Comparison of ENCODE assay signal across 9 cellular contexts in genomic region chr17:12667299-12667958, GRCh38.
DNase-seq lines count a peak whose midpoint lies in the region; FAIRE-seq and TF ChIP-seq lines count a peak whose summit lies in the region.
"Had no signal": no experiment of that assay in that cellular context is flagged by ENCODE, and none has a peak within 500 bp of the region (broad histone marks: within the 10 kb centered on the region; RNA-seq: fewer than 3 reads in every experiment).

No MANE protein-coding gene starts in this region.

- H3K4me3 Mint-ChIP-seq in activated naive CD4-positive, alpha-beta T cell treated with anti-CD3 and anti-CD28 coated beads, Interleukin-2, amount 10 ng/mL, durations not matched to agents 7 days and 5 days = no peak overlapping the region
- H3K4me3 Mint-ChIP-seq: activated naive CD4-positive, alpha-beta T cell treated with anti-CD3 and anti-CD28 coated beads, Interleukin-2, amount 50 U/mL, for 24 hours had no signal

- DNase-seq in 8988T (peak; percentile 34), H54 (ENCODE audit: insufficient read length, low spot score) (peak; percentile 9), hepatic stellate cell (ENCODE audit: low spot score) (peak; percentile 70), smooth muscle cell of the brain vasculature (ENCODE audit: low read depth, low spot score) (peak; percentile 47), middle frontal gyrus (ENCODE audit: extremely low spot score, low spot score) (no peak), NOMO-1 treated with DMSO at 0.1 percent for 48 hours (lab: John Stamatoyannopoulos, UW; ENCODE audit: unreplicated experiment) (no peak)
- no peak for DNase-seq in activated naive CD4-positive, alpha-beta T cell treated with anti-CD3 and anti-CD28 coated beads, Interleukin-2, amount 10 ng/mL, durations not matched to agents 7 days and 5 days

- FAIRE-seq in H54 (lab: Jason Lieb, UNC) = no peak

- CTCF ChIA-PET in activated naive CD4-positive, alpha-beta T cell treated with anti-CD3 and anti-CD28 coated beads, Interleukin-2, amount 10 ng/mL, durations not matched to agents 7 days and 5 days (lab: Charles Lee) = interaction anchor here (1.0 kb wide), 1 partner anchor 122 kb away, joined by 3 read pairs; no protein-coding TSS in a partner anchor

- H3K27me3 Mint-ChIP-seq in activated naive CD4-positive, alpha-beta T cell treated with anti-CD3 and anti-CD28 coated beads, Interleukin-2, amount 10 ng/mL, durations not matched to agents 7 days and 5 days = peaks cover 45% of the 10 kb centered on the region

- no peak overlapping the region for H3K27ac Mint-ChIP-seq in activated naive CD4-positive, alpha-beta T cell treated with anti-CD3 and anti-CD28 coated beads, Interleukin-2, amount 10 ng/mL, durations not matched to agents 7 days and 5 days
- H3K27ac Mint-ChIP-seq: activated naive CD4-positive, alpha-beta T cell treated with anti-CD3 and anti-CD28 coated beads, Interleukin-2, amount 50 U/mL, for 24 hours had no signal

- TF ChIP-seq CTCF in VCaP (conservative IDR thresholded peaks at IDR 0.05) = peak; percentile 75

- no peaks in the 10 kb centered on the region for H3K36me3 Mint-ChIP-seq in activated naive CD4-positive, alpha-beta T cell treated with anti-CD3 and anti-CD28 coated beads, Interleukin-2, amount 10 ng/mL, durations not matched to agents 7 days and 5 days

- peak overlapping the region; percentile 31; the same call in 1 of the 2 replicates for H3K27ac ChIP-seq in VCaP

- TF ChIP-seq POLR2A in H54 (IDR thresholded peaks at IDR 0.05; ENCODE audit: low read depth, low read length) = no peak

- H3K9me3 Mint-ChIP-seq in activated naive CD4-positive, alpha-beta T cell treated with anti-CD3 and anti-CD28 coated beads, Interleukin-2, amount 10 ng/mL, durations not matched to agents 7 days and 5 days = no peaks in the 10 kb centered on the region

- no peaks in the 10 kb centered on the region for H3K4me1 Mint-ChIP-seq in activated naive CD4-positive, alpha-beta T cell treated with anti-CD3 and anti-CD28 coated beads, Interleukin-2, amount 10 ng/mL, durations not matched to agents 7 days and 5 days
- H3K4me1 Mint-ChIP-seq: activated naive CD4-positive, alpha-beta T cell treated with anti-CD3 and anti-CD28 coated beads, Interleukin-2, amount 50 U/mL, for 24 hours had no signal

Comparison
In these comparisons a context has a peak if more than half of its experiments do, and no peak if none do; other contexts are left out.
1. DNase-seq: peak in 8988T (single experiment), H54 (single experiment), hepatic stellate cell (single experiment) and smooth muscle cell of the brain vasculature (single experiment); none in middle frontal gyrus (single experiment), NOMO-1 treated with DMSO at 0.1 percent for 48 hours (single experiment) and activated naive CD4-positive, alpha-beta T cell treated with anti-CD3 and anti-CD28 coated beads, Interleukin-2, amount 10 ng/mL, durations not matched to agents 7 days and 5 days (single experiment).